In genomic region chr17:75261336-75262111, GRCh38 we compare ENCODE assay signal across 8 cellular contexts. TPM values are rescaled to one million over a fixed set of nuclear protein-coding genes. Genes with fewer than 3 reads are reported as not detected.
DNase-seq lines count a peak whose midpoint lies in the region; ATAC-seq and TF ChIP-seq lines count a peak whose summit lies in the region.

A gene with protein sequence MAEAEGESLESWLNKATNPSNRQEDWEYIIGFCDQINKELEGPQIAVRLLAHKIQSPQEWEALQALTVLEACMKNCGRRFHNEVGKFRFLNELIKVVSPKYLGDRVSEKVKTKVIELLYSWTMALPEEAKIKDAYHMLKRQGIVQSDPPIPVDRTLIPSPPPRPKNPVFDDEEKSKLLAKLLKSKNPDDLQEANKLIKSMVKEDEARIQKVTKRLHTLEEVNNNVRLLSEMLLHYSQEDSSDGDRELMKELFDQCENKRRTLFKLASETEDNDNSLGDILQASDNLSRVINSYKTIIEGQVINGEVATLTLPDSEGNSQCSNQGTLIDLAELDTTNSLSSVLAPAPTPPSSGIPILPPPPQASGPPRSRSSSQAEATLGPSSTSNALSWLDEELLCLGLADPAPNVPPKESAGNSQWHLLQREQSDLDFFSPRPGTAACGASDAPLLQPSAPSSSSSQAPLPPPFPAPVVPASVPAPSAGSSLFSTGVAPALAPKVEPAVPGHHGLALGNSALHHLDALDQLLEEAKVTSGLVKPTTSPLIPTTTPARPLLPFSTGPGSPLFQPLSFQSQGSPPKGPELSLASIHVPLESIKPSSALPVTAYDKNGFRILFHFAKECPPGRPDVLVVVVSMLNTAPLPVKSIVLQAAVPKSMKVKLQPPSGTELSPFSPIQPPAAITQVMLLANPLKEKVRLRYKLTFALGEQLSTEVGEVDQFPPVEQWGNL (minus strand): TSS chr17:75261606. CDS start chr17:75261587, 19 bp downstream.
TSS of gene MRPS7 (plus strand) at chr17:75261879. CDS start at chr17:75261901, 22 bp downstream.

- TF ChIP-seq POLR2A in tibial nerve (IDR thresholded peaks at IDR 0.05) = peak; percentile 29 to 56

- H3K9me3 Mint-ChIP-seq in activated naive CD8-positive, alpha-beta T cell treated with anti-CD3 and anti-CD28 coated beads, Interleukin-2, amount 10 ng/mL, durations not matched to agents 7 days and 5 days = no peaks in the 10 kb centered on the region

- H2BK120ac ChIP-seq in trophoblast cell (ENCODE audit: insufficient read depth, low read length, poor library complexity) = peak within 1 kb of the TSS; percentile 65

- peak; percentile 90 for ATAC-seq in HG02759 (IDR thresholded peaks at IDR 0.05; ENCODE audit: unreplicated experiment)
- peak; percentile 90 for ATAC-seq in activated naive CD8-positive, alpha-beta T cell treated with anti-CD3 and anti-CD28 coated beads, Interleukin-2, amount 10 ng/mL, durations not matched to agents 7 days and 5 days (ENCODE audit: low read depth)
- peak; percentile 98 for ATAC-seq in Right ventricle myocardium inferior

- no peaks in the 10 kb centered on the region for H4K20me1 ChIP-seq in SU-DHL-6 (ENCODE audit: low read depth, low read length)

- peak within 1 kb of the TSS; percentile 91 for H4K91ac ChIP-seq in trophoblast cell (ENCODE audit: low read depth, low read length)

- peak within 1 kb of the TSS; percentile 88 for H4K12ac ChIP-seq in trophoblast cell (ENCODE audit: low read depth, low read length)

- no peaks in the 10 kb centered on the region for H3K27me3 Mint-ChIP-seq in activated naive CD8-positive, alpha-beta T cell treated with anti-CD3 and anti-CD28 coated beads, Interleukin-2, amount 10 ng/mL, durations not matched to agents 7 days and 5 days

- no peaks in the 10 kb centered on the region for H3F3A ChIP-seq in SU-DHL-6 (ENCODE audit: insufficient read depth)

- peak within 1 kb of the TSS; percentile 81 for H3K4ac ChIP-seq in trophoblast cell (ENCODE audit: low read depth, low read length)

- H2BK5ac ChIP-seq in trophoblast cell (ENCODE audit: low read depth, low read length, poor library complexity) = peak within 1 kb of the TSS; percentile 95

- TF ChIP-seq CTCF in GM10266 (IDR thresholded peaks at IDR 0.05; ENCODE audit: control insufficient read depth, insufficient read depth, low read depth, missing control alignments) (no peak), SU-DHL-6 (IDR thresholded peaks at IDR 0.05; ENCODE audit: insufficient read depth, low read length, poor library complexity, severe bottlenecking) (no peak), tibial nerve (IDR thresholded peaks at IDR 0.05) (peak in 2 of 5 experiments; percentile 20 to 49)

- DNase-seq in GM10266 (ENCODE audit: extremely low spot score) (peak; percentile 93), NCI-H1417 (lab: John Stamatoyannopoulos, UW) (peak; percentile 93 to 96 (median 95)), Right ventricle myocardium inferior (ENCODE audit: missing footprints) (peak; percentile 99), trophoblast cell (peak; percentile 94 to 97), tibial nerve (ENCODE audit: low spot score in 2 of 2) (peak; percentile 95)
- DNase-seq in activated naive CD8-positive, alpha-beta T cell treated with anti-CD3 and anti-CD28 coated beads, Interleukin-2, amount 10 ng/mL, durations not matched to agents 7 days and 5 days = peak; percentile 98

- H3K4me1 Mint-ChIP-seq in activated naive CD8-positive, alpha-beta T cell treated with anti-CD3 and anti-CD28 coated beads, Interleukin-2, amount 10 ng/mL, durations not matched to agents 7 days and 5 days = peaks cover 30% of the 10 kb centered on the region

- H3K4me2 ChIP-seq in SU-DHL-6 (ENCODE audit: low read depth, low read length, poor library complexity, severe bottlenecking) (peak within 1 kb of the TSS; percentile 71), trophoblast cell (ENCODE audit: low read length) (peak within 1 kb of the TSS; percentile 86)

- peaks cover 12% of the 10 kb centered on the region for H3K79me1 ChIP-seq in trophoblast cell (ENCODE audit: low read length)

- H3K27me3 ChIP-seq in SU-DHL-6 (ENCODE audit: low read length) = no peaks in the 10 kb centered on the region
- no peaks in the 10 kb centered on the region for H3K27me3 ChIP-seq in trophoblast cell (ENCODE audit: insufficient read depth, low read length)
- H3K27me3 ChIP-seq in tibial nerve = no peaks in the 10 kb centered on the region

- H3K36me3 ChIP-seq in SU-DHL-6 (ENCODE audit: low read length) (no peaks in the 10 kb centered on the region), trophoblast cell (ENCODE audit: control insufficient read depth in 1 of 2, insufficient read depth in 2 of 2, low read length in 2 of 2) (peaks cover 18 to 27% of the 10 kb centered on the region in 2 experiments), tibial nerve (peaks cover 0 to 34% (median 0%) of the 10 kb centered on the region in 3 donors)

- peak; percentile 71 to 88 for TF ChIP-seq EP300 in tibial nerve (IDR thresholded peaks at IDR 0.05)

- peak within 1 kb of the TSS; percentile 91 for H4K8ac ChIP-seq in trophoblast cell (ENCODE audit: low read depth, low read length)

- POLR2A ChIA-PET in activated naive CD8-positive, alpha-beta T cell treated with anti-CD3 and anti-CD28 coated beads, Interleukin-2, amount 10 ng/mL, durations not matched to agents 7 days and 5 days (lab: Charles Lee) = interaction anchor here (0.5 to 4.9 kb wide), 27 partner anchors 10 to 981 kb away, joined by 3 to 138 read pairs (median 5); partner anchors contain the start of genes ARMC7, GRB2, JPT1 and MIF4GD

- peak within 1 kb of the TSS; percentile 83 for H3K9ac ChIP-seq in SU-DHL-6 (ENCODE audit: low read length)
- H3K9ac ChIP-seq in trophoblast cell (ENCODE audit: low read length) = peak within 1 kb of the TSS; percentile 97

- no peaks in the 10 kb centered on the region for H3K9me2 ChIP-seq in SU-DHL-6 (replicated peaks; ENCODE audit: insufficient read depth, low read length)

- peak within 1 kb of the TSS; percentile 47 for H3K23ac ChIP-seq in trophoblast cell (ENCODE audit: low read length)

- H3K4me1 ChIP-seq in trophoblast cell (ENCODE audit: control insufficient read depth in 1 of 2, insufficient read depth in 2 of 2, low read length in 2 of 2) (peaks cover 8% of the 10 kb centered on the region in 2 experiments), tibial nerve (peaks cover 0 to 40% (median 25%) of the 10 kb centered on the region in 4 donors)

- H3K79me2 ChIP-seq in SU-DHL-6 (ENCODE audit: insufficient read depth, low read length) (peaks cover 56% of the 10 kb centered on the region), trophoblast cell (ENCODE audit: control insufficient read depth, insufficient read depth, low read length, poor library complexity) (peaks cover 12% of the 10 kb centered on the region)

- H2AK5ac ChIP-seq in trophoblast cell (ENCODE audit: low read length) = peak within 1 kb of the TSS; percentile 66

- H3K4me3 ChIP-seq in SU-DHL-6 (ENCODE audit: insufficient read depth, low read length, poor library complexity, severe bottlenecking) = peak within 1 kb of the TSS; percentile 56
- peak within 1 kb of the TSS; percentile 95 for H3K4me3 ChIP-seq in trophoblast cell (ENCODE audit: low read depth, low read length)
- H3K4me3 ChIP-seq in tibial nerve = peak within 1 kb of the TSS; percentile 82 to 99 (median 89)

- peak within 1 kb of the TSS; percentile 91 for H3K18ac ChIP-seq in trophoblast cell (ENCODE audit: low read length)

- intact Hi-C loops in Right ventricle myocardium inferior (cut with DNase I) = loop anchor here (5.0 kb wide), 1 partner anchor 79 kb away; the partner anchor contains the start of gene SUMO2

- H3K27ac ChIP-seq in SU-DHL-6 (ENCODE audit: low read depth, low read length) (peak within 1 kb of the TSS; percentile 79), trophoblast cell (ENCODE audit: low read depth, low read length) (peak within 1 kb of the TSS; percentile 84), tibial nerve (peak within 1 kb of the TSS; percentile 91 to 98 (median 94))

- H2BK12ac ChIP-seq in trophoblast cell (ENCODE audit: low read length) = no peak within 1 kb of the TSS

- H3K27ac Mint-ChIP-seq in activated naive CD8-positive, alpha-beta T cell treated with anti-CD3 and anti-CD28 coated beads, Interleukin-2, amount 10 ng/mL, durations not matched to agents 7 days and 5 days = peak within 1 kb of the TSS; percentile 99

- H3K9me3 ChIP-seq in SU-DHL-6 (ENCODE audit: insufficient read depth, low read length) = no peaks in the 10 kb centered on the region
- no peaks in the 10 kb centered on the region for H3K9me3 ChIP-seq in trophoblast cell (ENCODE audit: insufficient read depth, low read depth, low read length)
- H3K9me3 ChIP-seq in tibial nerve = no peaks in the 10 kb centered on the region

- H2AFZ ChIP-seq in SU-DHL-6 (ENCODE audit: low read depth, low read length, severe bottlenecking) (peak within 1 kb of the TSS; percentile 64), trophoblast cell (ENCODE audit: insufficient read depth, low read length, poor library complexity) (peak within 1 kb of the TSS; percentile 92)

- H3K4me3 Mint-ChIP-seq in activated naive CD8-positive, alpha-beta T cell treated with anti-CD3 and anti-CD28 coated beads, Interleukin-2, amount 10 ng/mL, durations not matched to agents 7 days and 5 days = peak within 1 kb of the TSS; percentile 99

- peak within 1 kb of the TSS; percentile 92 for H3K14ac ChIP-seq in trophoblast cell (ENCODE audit: low read length)

- WGBS in trophoblast cell (ENCODE audit: extremely low coverage, insufficient coverage, insufficient read length) = no CpG with 5 or more reads among the region's 69 CpGs
- WGBS in tibial nerve, 2 donors = 0 to 1% methylated on average over 31 to 54 of the region's 69 CpGs

- H3K36me3 Mint-ChIP-seq in activated naive CD8-positive, alpha-beta T cell treated with anti-CD3 and anti-CD28 coated beads, Interleukin-2, amount 10 ng/mL, durations not matched to agents 7 days and 5 days = peaks cover 4% of the 10 kb centered on the region

RNA-seq across cellular contexts. Expression of the first gene that starts in this region (rescaled TPM):
- total RNA-seq in activated naive CD8-positive, alpha-beta T cell treated with anti-CD3 and anti-CD28 coated beads, Interleukin-2, amount 10 ng/mL, durations not matched to agents 7 days and 5 days = 10 to 100 TPM; 92.9 to 95.2 TPM
- total RNA-seq in Right ventricle myocardium inferior = 25.1 TPM
- 29.6 and 29.8 TPM in 2 replicates for polyA plus RNA-seq in trophoblast cell (2013)
- total RNA-seq in tibial nerve = 10 to 100 TPM; 45.5 to 66.0 (median 56.6) TPM

RNA-seq across cellular contexts. Expression of gene MRPS7, which starts in this region (rescaled TPM):
- 10 to 100 TPM; 34.0 to 36.1 TPM for total RNA-seq in activated naive CD8-positive, alpha-beta T cell treated with anti-CD3 and anti-CD28 coated beads, Interleukin-2, amount 10 ng/mL, durations not matched to agents 7 days and 5 days
- total RNA-seq in Right ventricle myocardium inferior = 123 TPM
- 44.9 and 45.1 TPM in 2 replicates for polyA plus RNA-seq in trophoblast cell (2013)
- total RNA-seq in tibial nerve = 10 to 100 TPM; 31.2 to 36.6 (median 33.6) TPM

Comparison
In these comparisons a context has a peak if more than half of its experiments do, and no peak if none do; other contexts are left out.
1. Peak in every context shown above with its lines: DNase-seq, ATAC-seq, H3K4me3 ChIP-seq and H3K27ac ChIP-seq.